Comparison of ENCODE assay signal across 9 cellular contexts in genomic region chr2:1745171-1746023, GRCh38. TPM values are rescaled to one million over a fixed set of nuclear protein-coding genes. Genes with fewer than 3 reads are reported as not detected.
DNase-seq lines count a peak whose midpoint lies in the region; ATAC-seq, FAIRE-seq and TF ChIP-seq lines count a peak whose summit lies in the region.
"Had no signal": no experiment of that assay in that cellular context is flagged by ENCODE, and none has a peak within 500 bp of the region (broad histone marks: within the 10 kb centered on the region; RNA-seq: fewer than 3 reads in every experiment).

No MANE protein-coding gene starts in this region.

- DNase-seq in bronchial epithelial cell (ENCODE audit: low read depth) (no peak), left lung (peak in 1 of 2 donors; percentile 46), kidney glomerular epithelial cell (lab: John Stamatoyannopoulos, UW) (no peak)
- DNase-seq: activated gamma-delta T cell treated with Interleukin-2 at 50 U/mL for 16 hours, immature natural killer cell had no signal

- ATAC-seq in left lung (no peak), GM18873 (IDR thresholded peaks at IDR 0.05; ENCODE audit: low FRiP score, unreplicated experiment) (no peak), GM21390 (IDR thresholded peaks at IDR 0.05; ENCODE audit: unreplicated experiment) (no peak)

- H3K27me3 ChIP-seq in Loucy (ENCODE audit: insufficient read depth, low read length, poor library complexity, severe bottlenecking) (no peaks in the 10 kb centered on the region), bronchial epithelial cell (ENCODE audit: control insufficient read depth, insufficient read depth, low read length) (peaks cover 4% of the 10 kb centered on the region), left lung (peaks cover 3 to 44% of the 10 kb centered on the region in 2 donors), subcutaneous abdominal adipose tissue (ENCODE audit: control insufficient read depth in 5 of 5, insufficient read depth in 4 of 5, low read length in 5 of 5) (no peaks in the 10 kb centered on the region)

- H3F3A ChIP-seq in Loucy (ENCODE audit: low read depth): no peaks in the 10 kb centered on the region

- no peaks in the 10 kb centered on the region for H3K9me2 ChIP-seq in Loucy (replicated peaks; ENCODE audit: low read depth, low read length)

- H4K20me1 ChIP-seq in Loucy (ENCODE audit: insufficient read depth, low read length, poor library complexity, severe bottlenecking): peaks cover 22% of the 10 kb centered on the region

- peak overlapping the region; percentile 71 for H3K4me2 ChIP-seq in Loucy (ENCODE audit: low read depth, low read length, poor library complexity, severe bottlenecking)

- H3K79me2 ChIP-seq in Loucy (ENCODE audit: insufficient read depth, low read length): peaks cover 41% of the 10 kb centered on the region

- intact Hi-C loops in left lung (cut with DNase I): loop anchor here in 1 of 2 donors (5.0 kb wide), 1 partner anchor 153 kb away; no protein-coding TSS in a partner anchor

- TF ChIP-seq CTCF in Loucy (conservative IDR thresholded peaks at IDR 0.05; ENCODE audit: low read length) (no peak), bronchial epithelial cell (IDR thresholded peaks at IDR 0.05; ENCODE audit: insufficient read depth, low read length, severe bottlenecking) (no peak), left lung (IDR thresholded peaks at IDR 0.05) (no peak)

- H3K9me3 ChIP-seq in Loucy (ENCODE audit: insufficient read depth, low read depth, low read length): no peaks in the 10 kb centered on the region
- no peaks in the 10 kb centered on the region for H3K9me3 ChIP-seq in left lung
- no peaks in the 10 kb centered on the region for H3K9me3 ChIP-seq in subcutaneous abdominal adipose tissue (ENCODE audit: control insufficient read depth in 5 of 5, low read length in 5 of 5)

- H3K36me3 ChIP-seq in Loucy (ENCODE audit: insufficient read depth, low read length): no peaks in the 10 kb centered on the region
- H3K36me3 ChIP-seq in bronchial epithelial cell (ENCODE audit: control insufficient read depth, insufficient read depth, low read length): no peaks in the 10 kb centered on the region
- H3K36me3 ChIP-seq in left lung: no peaks in the 10 kb centered on the region
- H3K36me3 ChIP-seq in subcutaneous abdominal adipose tissue (ENCODE audit: control insufficient read depth in 5 of 5, insufficient read depth in 5 of 5, low read length in 5 of 5): peaks cover 0 to 3% (median 0%) of the 10 kb centered on the region in 5 donors

- no peak overlapping the region for H2AFZ ChIP-seq in Loucy (ENCODE audit: low read length)

- H3K4me3 ChIP-seq in Loucy (ENCODE audit: low read length, poor library complexity, severe bottlenecking) (peak overlapping the region; percentile 81), bronchial epithelial cell (ENCODE audit: low read depth, low read length) (peak overlapping the region; percentile 61), left lung (peak overlapping the region; percentile 49 to 54), subcutaneous abdominal adipose tissue (ENCODE audit: low read depth in 1 of 5, low read length in 5 of 5) (peak overlapping the region; percentile 68 to 82 (median 75))

- peak overlapping the region in 1 of 2 donors; percentile 77 for H3K27ac ChIP-seq in left lung
- H3K27ac ChIP-seq in subcutaneous abdominal adipose tissue (ENCODE audit: low read depth, low read length): peak overlapping the region; percentile 95

- H3K4me1 ChIP-seq in Loucy (ENCODE audit: insufficient read depth, low read length, poor library complexity, severe bottlenecking) (peaks cover 11% of the 10 kb centered on the region), left lung (peaks cover 0 to 21% of the 10 kb centered on the region in 2 donors), subcutaneous abdominal adipose tissue (ENCODE audit: control insufficient read depth in 5 of 5, insufficient read depth in 5 of 5, low read length in 5 of 5) (peaks cover 7 to 50% (median 39%) of the 10 kb centered on the region in 5 donors)

- H3K9ac ChIP-seq in Loucy (ENCODE audit: low read depth, low read length, poor library complexity, severe bottlenecking): peak overlapping the region; percentile 83
- peak overlapping the region in 4 of 5 donors; percentile 13 to 74 (median 68) for H3K9ac ChIP-seq in subcutaneous abdominal adipose tissue (ENCODE audit: low read length in 5 of 5)

- no peak for FAIRE-seq in bronchial epithelial cell (lab: Jason Lieb, UNC)

RNA-seq across cellular contexts. Expression of gene PXDN, which starts 1.1 kb away (rescaled TPM):
- total RNA-seq in bronchial epithelial cell: 29.2 and 34.0 TPM in 2 replicates
- 100 to 1,000 TPM in 1 of 2 donors, 10 to 100 TPM in 1; 44.8 to 116 TPM for total RNA-seq in left lung
